Comparison of ENCODE assay signal across 12 cellular contexts in genomic region chr12:47188576-47189441, GRCh38.
DNase-seq lines count a peak whose midpoint lies in the region; TF ChIP-seq lines count a peak whose summit lies in the region.
"Had no signal": no experiment of that assay in that cellular context is flagged by ENCODE, and none has a peak within 500 bp of the region (broad histone marks: within the 10 kb centered on the region; RNA-seq: fewer than 3 reads in every experiment).

No MANE protein-coding gene starts in this region.

- TF ChIP-seq CTCF in smooth muscle cell (IDR thresholded peaks at IDR 0.05; ENCODE audit: borderline replicate concordance, insufficient read depth, poor library complexity, severe bottlenecking) (no peak), neural progenitor cell (IDR thresholded peaks at IDR 0.05) (no peak)

- H3K9ac ChIP-seq in smooth muscle cell (ENCODE audit: low read depth): no peak overlapping the region
- no peak overlapping the region for H3K9ac ChIP-seq in neural progenitor cell

- H3K4me2 ChIP-seq in smooth muscle cell (peak overlapping the region; percentile 21), neural progenitor cell (no peak overlapping the region)

- CTCF ChIA-PET in activated CD4-positive, alpha-beta memory T cell treated with anti-CD3 and anti-CD28 coated beads for 36 hours (lab: Charles Lee): no interaction called here
- CTCF ChIA-PET in activated CD4-positive, alpha-beta memory T cell treated with anti-CD3 and anti-CD28 coated beads, Interleukin-2, amount 10 ng/mL, durations not matched to agents 7 days and 5 days (lab: Charles Lee): interaction anchor here (1.8 kb wide), 1 partner anchor 209 kb away, joined by 6 read pairs; no protein-coding TSS in a partner anchor

- H3K9me3 Mint-ChIP-seq in activated CD4-positive, alpha-beta memory T cell treated with anti-CD3 and anti-CD28 coated beads for 36 hours: no peaks in the 10 kb centered on the region
- H3K9me3 Mint-ChIP-seq in activated CD4-positive, alpha-beta memory T cell treated with anti-CD3 and anti-CD28 coated beads, Interleukin-2, amount 10 ng/mL, durations not matched to agents 7 days and 5 days: no peaks in the 10 kb centered on the region
- H3K9me3 Mint-ChIP-seq in dendritic cell treated with granulocyte-macrophage colony-stimulating factor and Interleukin-4, amounts not matched to agents 40 ng/mL and 50 ng/mL, for 4 days: no peaks in the 10 kb centered on the region
- H3K9me3 Mint-ChIP-seq in neural progenitor cell: no peaks in the 10 kb centered on the region
- H3K9me3 Mint-ChIP-seq: WTC11 had no signal

- H3K4me1 ChIP-seq in smooth muscle cell (ENCODE audit: low read depth) (peaks cover 10% of the 10 kb centered on the region), neural progenitor cell (peaks cover 14% of the 10 kb centered on the region)

- H3K4me3 Mint-ChIP-seq in activated CD4-positive, alpha-beta memory T cell treated with anti-CD3 and anti-CD28 coated beads for 36 hours: no peak overlapping the region
- no peak overlapping the region for H3K4me3 Mint-ChIP-seq in activated CD4-positive, alpha-beta memory T cell treated with anti-CD3 and anti-CD28 coated beads, Interleukin-2, amount 10 ng/mL, durations not matched to agents 7 days and 5 days
- H3K4me3 Mint-ChIP-seq in dendritic cell treated with granulocyte-macrophage colony-stimulating factor and Interleukin-4, amounts not matched to agents 40 ng/mL and 50 ng/mL, for 4 days: no peak overlapping the region
- no peak overlapping the region for H3K4me3 Mint-ChIP-seq in neural progenitor cell
- H3K4me3 Mint-ChIP-seq: WTC11 had no signal

- no peak overlapping the region for H2AFZ ChIP-seq in smooth muscle cell (ENCODE audit: low read depth)
- no peak overlapping the region for H2AFZ ChIP-seq in neural progenitor cell (replicated peaks)

- DNase-seq in activated CD4-positive, alpha-beta memory T cell treated with anti-CD3 and anti-CD28 coated beads for 36 hours: no peak
- no peak for DNase-seq in activated CD4-positive, alpha-beta memory T cell treated with anti-CD3 and anti-CD28 coated beads, Interleukin-2, amount 10 ng/mL, durations not matched to agents 7 days and 5 days
- DNase-seq in MV-4-11 (lab: John Stamatoyannopoulos, UW) (peak; percentile 92), smooth muscle cell (lab: John Stamatoyannopoulos, UW; ENCODE audit: unreplicated experiment) (no peak), substantia nigra (lab: John Stamatoyannopoulos, UW) (no peak), neural progenitor cell (ENCODE audit: low spot score) (no peak), HK-2 (ENCODE audit: unreplicated experiment) (no peak)
- DNase-seq: NCI-H345 had no signal

- H3K9me3 ChIP-seq in smooth muscle cell (replicated peaks; ENCODE audit: low read depth) (no peaks in the 10 kb centered on the region), neural progenitor cell (ENCODE audit: low read depth) (no peaks in the 10 kb centered on the region)

- peak overlapping the region; percentile 52 for H3K27ac Mint-ChIP-seq in activated CD4-positive, alpha-beta memory T cell treated with anti-CD3 and anti-CD28 coated beads for 36 hours
- H3K27ac Mint-ChIP-seq in activated CD4-positive, alpha-beta memory T cell treated with anti-CD3 and anti-CD28 coated beads, Interleukin-2, amount 10 ng/mL, durations not matched to agents 7 days and 5 days: no peak overlapping the region
- peak overlapping the region; percentile 45 for H3K27ac Mint-ChIP-seq in dendritic cell treated with granulocyte-macrophage colony-stimulating factor and Interleukin-4, amounts not matched to agents 40 ng/mL and 50 ng/mL, for 4 days
- H3K27ac Mint-ChIP-seq in neural progenitor cell: no peak overlapping the region
- H3K27ac Mint-ChIP-seq: WTC11 had no signal

- no peaks in the 10 kb centered on the region for H4K20me1 ChIP-seq in smooth muscle cell (ENCODE audit: low read depth)
- H4K20me1 ChIP-seq in neural progenitor cell (ENCODE audit: low read depth): no peaks in the 10 kb centered on the region

- no peaks in the 10 kb centered on the region for H3F3A ChIP-seq in smooth muscle cell (ENCODE audit: low read depth)
- H3F3A ChIP-seq in neural progenitor cell (ENCODE audit: low read depth): no peaks in the 10 kb centered on the region

- peaks cover 22% of the 10 kb centered on the region for H3K36me3 Mint-ChIP-seq in activated CD4-positive, alpha-beta memory T cell treated with anti-CD3 and anti-CD28 coated beads for 36 hours
- H3K36me3 Mint-ChIP-seq in activated CD4-positive, alpha-beta memory T cell treated with anti-CD3 and anti-CD28 coated beads, Interleukin-2, amount 10 ng/mL, durations not matched to agents 7 days and 5 days (ENCODE audit: low read depth): peaks cover 39% of the 10 kb centered on the region
- no peaks in the 10 kb centered on the region for H3K36me3 Mint-ChIP-seq in dendritic cell treated with granulocyte-macrophage colony-stimulating factor and Interleukin-4, amounts not matched to agents 40 ng/mL and 50 ng/mL, for 4 days (ENCODE audit: low read depth)
- H3K36me3 Mint-ChIP-seq in neural progenitor cell: no peaks in the 10 kb centered on the region
- H3K36me3 Mint-ChIP-seq: WTC11 had no signal

- WGBS in smooth muscle cell (ENCODE audit: low lambda C conversion rate): 54% methylated on average over 6 of the region's 6 CpGs

- no peaks in the 10 kb centered on the region for H3K36me3 ChIP-seq in smooth muscle cell (ENCODE audit: low read depth)
- no peaks in the 10 kb centered on the region for H3K36me3 ChIP-seq in neural progenitor cell

- intact Hi-C loops in activated CD4-positive, alpha-beta memory T cell treated with anti-CD3 and anti-CD28 coated beads for 36 hours (cut with micrococcal nuclease): no loop called here
- intact Hi-C loops in dendritic cell treated with granulocyte-macrophage colony-stimulating factor and Interleukin-4, amounts not matched to agents 40 ng/mL and 50 ng/mL, for 4 days (cut with micrococcal nuclease): loop anchor here (2.0 kb wide), 1 partner anchor 14 kb away; no protein-coding TSS in a partner anchor

- H3K27me3 ChIP-seq in smooth muscle cell (ENCODE audit: low read depth) (no peaks in the 10 kb centered on the region), neural progenitor cell (no peaks in the 10 kb centered on the region)

- H3K79me2 ChIP-seq in smooth muscle cell (ENCODE audit: low read depth) (no peaks in the 10 kb centered on the region), neural progenitor cell (ENCODE audit: low read depth) (no peaks in the 10 kb centered on the region)

- H3K4me3 ChIP-seq in smooth muscle cell (no peak overlapping the region), neural progenitor cell (no peak overlapping the region)

- H3K27ac ChIP-seq in smooth muscle cell (ENCODE audit: low read depth) (peak overlapping the region; percentile 35), substantia nigra (ENCODE audit: low read depth, low read length, poor library complexity, severe bottlenecking) (no peak overlapping the region), neural progenitor cell (no peak overlapping the region)
- H3K27ac ChIP-seq: C4-2B, HL-60 had no signal

- no peaks in the 10 kb centered on the region for H3K27me3 Mint-ChIP-seq in activated CD4-positive, alpha-beta memory T cell treated with anti-CD3 and anti-CD28 coated beads for 36 hours
- no peaks in the 10 kb centered on the region for H3K27me3 Mint-ChIP-seq in activated CD4-positive, alpha-beta memory T cell treated with anti-CD3 and anti-CD28 coated beads, Interleukin-2, amount 10 ng/mL, durations not matched to agents 7 days and 5 days
- H3K27me3 Mint-ChIP-seq in dendritic cell treated with granulocyte-macrophage colony-stimulating factor and Interleukin-4, amounts not matched to agents 40 ng/mL and 50 ng/mL, for 4 days: no peaks in the 10 kb centered on the region
- H3K27me3 Mint-ChIP-seq in neural progenitor cell (ENCODE audit: insufficient read depth, low read depth): no peaks in the 10 kb centered on the region

- POLR2A ChIA-PET in activated CD4-positive, alpha-beta memory T cell treated with anti-CD3 and anti-CD28 coated beads for 36 hours (lab: Charles Lee): no interaction called here
- POLR2A ChIA-PET in activated CD4-positive, alpha-beta memory T cell treated with anti-CD3 and anti-CD28 coated beads, Interleukin-2, amount 10 ng/mL, durations not matched to agents 7 days and 5 days (lab: Charles Lee): interaction anchor here (1.2 to 2.0 kb wide), 2 partner anchors 30 to 108 kb away, joined by 3 to 5 read pairs; no protein-coding TSS in a partner anchor

- peaks cover 73% of the 10 kb centered on the region for H3K4me1 Mint-ChIP-seq in activated CD4-positive, alpha-beta memory T cell treated with anti-CD3 and anti-CD28 coated beads for 36 hours (ENCODE audit: low read depth)
- peaks cover 55% of the 10 kb centered on the region for H3K4me1 Mint-ChIP-seq in activated CD4-positive, alpha-beta memory T cell treated with anti-CD3 and anti-CD28 coated beads, Interleukin-2, amount 10 ng/mL, durations not matched to agents 7 days and 5 days
- H3K4me1 Mint-ChIP-seq in dendritic cell treated with granulocyte-macrophage colony-stimulating factor and Interleukin-4, amounts not matched to agents 40 ng/mL and 50 ng/mL, for 4 days (ENCODE audit: low read depth): peaks cover 57% of the 10 kb centered on the region
- peaks cover 23% of the 10 kb centered on the region for H3K4me1 Mint-ChIP-seq in neural progenitor cell

Comparison
In these comparisons a context has a peak if more than half of its experiments do, and no peak if none do; other contexts are left out.
1. H3K27ac Mint-ChIP-seq: peak in activated CD4-positive, alpha-beta memory T cell treated with anti-CD3 and anti-CD28 coated beads for 36 hours (single experiment) and dendritic cell treated with granulocyte-macrophage colony-stimulating factor and Interleukin-4, amounts not matched to agents 40 ng/mL and 50 ng/mL, for 4 days (single experiment); none in activated CD4-positive, alpha-beta memory T cell treated with anti-CD3 and anti-CD28 coated beads, Interleukin-2, amount 10 ng/mL, durations not matched to agents 7 days and 5 days (single experiment) and neural progenitor cell (single experiment).